In the genomic region with DNA sequence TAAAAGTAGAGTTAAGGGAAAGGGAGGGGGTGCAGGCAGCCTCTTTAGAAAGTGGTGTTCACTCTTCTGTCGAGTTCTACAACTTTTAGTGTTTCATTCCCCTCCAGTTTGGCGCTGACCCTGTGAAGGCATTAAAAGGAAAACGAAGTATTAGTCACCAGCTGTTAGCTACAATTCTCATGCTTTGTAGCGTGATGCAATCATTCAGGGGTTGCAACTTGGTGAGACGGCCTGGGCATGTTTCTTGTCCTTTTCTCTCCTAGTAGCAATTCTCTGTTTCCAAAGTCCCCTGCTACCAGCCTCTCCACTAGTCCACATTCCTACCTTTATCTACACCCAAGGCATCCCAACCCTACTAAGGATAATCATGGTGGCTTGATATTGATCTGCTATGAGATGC, we compare ENCODE assay signal across 13 cellular contexts. TPM values are rescaled to one million over a fixed set of nuclear protein-coding genes. Genes with fewer than 3 reads are reported as not detected.
A peak's percentile ranks its signal among the peaks of the same experiment; 100 is the strongest.
DNase-seq lines count a peak whose midpoint lies in the region; ATAC-seq and TF ChIP-seq lines count a peak whose summit lies in the region.
"Had no signal": no experiment of that assay in that cellular context is flagged by ENCODE, and none has a peak within 500 bp of the region (broad histone marks: within the 10 kb centered on the region; RNA-seq: fewer than 3 reads in every experiment).

No MANE protein-coding gene starts in this region.

- peak overlapping the region; percentile 78 for H3K27ac ChIP-seq in psoas muscle
- H3K27ac ChIP-seq: SK-N-MC, upper lobe of right lung had no signal

- H3K9me3 ChIP-seq in psoas muscle: no peaks in the 10 kb centered on the region
- H3K9me3 ChIP-seq: upper lobe of right lung had no signal

- TF ChIP-seq CTCF in BJ (IDR thresholded peaks at IDR 0.05; ENCODE audit: insufficient read depth, low read depth, low read length) (no peak), choroid plexus epithelial cell (conservative IDR thresholded peaks at IDR 0.05; ENCODE audit: low read depth, low read length) (no peak), psoas muscle (IDR thresholded peaks at IDR 0.05) (no peak)

- ATAC-seq in psoas muscle (no peak), HG02884 (IDR thresholded peaks at IDR 0.05; ENCODE audit: unreplicated experiment) (no peak), GM21390 (IDR thresholded peaks at IDR 0.05; ENCODE audit: unreplicated experiment) (no peak)
- ATAC-seq: upper lobe of right lung had no signal

- CTCF ChIA-PET in BJ (lab: Yijun Ruan, JAX): interaction anchor here (1.1 kb wide), 1 partner anchor 107 kb away, joined by 3 read pairs; no protein-coding TSS in a partner anchor

- peaks cover 2% of the 10 kb centered on the region for H3K4me1 ChIP-seq in psoas muscle

- H3K36me3 ChIP-seq in BJ (ENCODE audit: control insufficient read depth, insufficient read depth, low read length): peaks cover 19% of the 10 kb centered on the region
- H3K36me3 ChIP-seq in psoas muscle (ENCODE audit: insufficient read depth in 1 of 2, low read depth in 1 of 2): peaks cover 0 to 64% of the 10 kb centered on the region in 2 donors

- intact Hi-C loops in psoas muscle (cut with DNase I): no loop called here

- peak; percentile 57 for DNase-seq in BJ (ENCODE audit: low read depth)
- DNase-seq in LHCN-M2 (ENCODE audit: low read depth): peak; percentile 92
- DNase-seq in choroid plexus epithelial cell (ENCODE audit: low read depth): peak; percentile 94
- DNase-seq in psoas muscle: no peak
- no peak for DNase-seq in activated CD8-positive, alpha-beta memory T cell treated with anti-CD3 and anti-CD28 coated beads, Interleukin-2, amount 50 U/mL, for 48 hours
- DNase-seq in NCI-H2029 (lab: John Stamatoyannopoulos, UW): no peak
- DNase-seq: activated naive CD4-positive, alpha-beta T cell treated with anti-CD3 and anti-CD28 coated beads for 36 hours; kidney; stimulated activated CD4-positive, alpha-beta T cell treated with anti-CD3 and anti-CD28 coated beads, Interleukin-4, amount 100 ng/mL, for 4 hours; upper lobe of right lung had no signal

- H3K4me3 ChIP-seq in BJ (ENCODE audit: low read depth, low read length) (no peak overlapping the region), choroid plexus epithelial cell (ENCODE audit: low read depth, low read length) (no peak overlapping the region), psoas muscle (no peak overlapping the region)
- H3K4me3 ChIP-seq: SK-N-MC, upper lobe of right lung had no signal

- 60 to 74% (median 63%) methylated on average over 5 of the region's 5 CpGs for WGBS in psoas muscle, 3 donors

- H3K27me3 ChIP-seq in BJ (ENCODE audit: control insufficient read depth, insufficient read depth, low read length): no peaks in the 10 kb centered on the region
- H3K27me3 ChIP-seq in psoas muscle (ENCODE audit: insufficient read depth in 3 of 3, low read length in 2 of 3): no peaks in the 10 kb centered on the region
- H3K27me3 ChIP-seq: upper lobe of right lung had no signal

- POLR2A ChIA-PET in BJ (lab: Charles Lee): no interaction called here

RNA-seq across cellular contexts. Expression of a gene that starts 33.7 kb away (rescaled TPM):
- polyA plus RNA-seq in BJ (2011; rRNA removed) (1.3 and 1.4 TPM in 2 replicates), psoas muscle (under 1 TPM in 2 of 3 donors, not detected in 1; under 0.01 to 0.04 TPM)
- polyA minus RNA-seq in BJ (2011; rRNA and poly(A)+ RNA removed): 7.3 and 8.2 TPM in 2 replicates
- total RNA-seq in LHCN-M2 (2014; rRNA removed) (4.2 and 5.3 TPM in 2 replicates), psoas muscle (under 1 TPM in 3 of 4 donors, not detected in 1; 0.44 to 0.56 (median 0.45) TPM)
- polyA plus RNA-seq in LHCN-M2 (2012): 4.4 TPM

Comparison
In these comparisons a context has a peak if more than half of its experiments do, and no peak if none do; other contexts are left out.
1. DNase-seq: peak in BJ (single experiment), LHCN-M2 (single experiment) and choroid plexus epithelial cell (single experiment); none in psoas muscle (0 of 2), activated CD8-positive, alpha-beta memory T cell treated with anti-CD3 and anti-CD28 coated beads, Interleukin-2, amount 50 U/mL, for 48 hours (single experiment) and NCI-H2029 (single experiment).